In genomic region chr7:150516956-150517355, GRCh38 we compare ENCODE assay signal across 17 cellular contexts. TPM values are rescaled to one million over a fixed set of nuclear protein-coding genes. Genes with fewer than 3 reads are reported as not detected.
A peak's percentile ranks its signal among the peaks of the same experiment; 100 is the strongest.
DNase-seq lines count a peak whose midpoint lies in the region; ATAC-seq, FAIRE-seq and TF ChIP-seq lines count a peak whose summit lies in the region.
"Had no signal": no experiment of that assay in that cellular context is flagged by ENCODE, and none has a peak within 500 bp of the region (broad histone marks: within the 10 kb centered on the region; RNA-seq: fewer than 3 reads in every experiment).

No MANE protein-coding gene starts in this region.

- H3F3A ChIP-seq in smooth muscle cell (ENCODE audit: low read depth): no peaks in the 10 kb centered on the region

- FAIRE-seq in GM12891 (lab: Jason Lieb, UNC): no peak
- FAIRE-seq: H1 had no signal

- H3K27ac Mint-ChIP-seq in activated naive CD8-positive, alpha-beta T cell treated with anti-CD3 and anti-CD28 coated beads for 36 hours: peak overlapping the region; percentile 93
- H3K27ac Mint-ChIP-seq: B cell, neural progenitor cell had no signal

- H3K9me3 ChIP-seq in heart right ventricle (no peaks in the 10 kb centered on the region), mucosa of rectum (ENCODE audit: control insufficient read depth in 2 of 2, low read length in 2 of 2) (no peaks in the 10 kb centered on the region), smooth muscle cell (replicated peaks; ENCODE audit: low read depth) (no peaks in the 10 kb centered on the region)

- TF ChIP-seq POLR2A in GM12891 (IDR thresholded peaks at IDR 0.05; ENCODE audit: low read depth, low read length): no peak

- H3K4me3 ChIP-seq in heart right ventricle: peak overlapping the region; percentile 29 to 68 (median 56)
- peak overlapping the region; percentile 18 to 76 for H3K4me3 ChIP-seq in mucosa of rectum (ENCODE audit: low read length in 2 of 2)
- peak overlapping the region; percentile 31 for H3K4me3 ChIP-seq in urinary bladder (ENCODE audit: low read depth, low read length)
- H3K4me3 ChIP-seq in smooth muscle cell: no peak overlapping the region
- H3K4me3 ChIP-seq: neural progenitor cell had no signal

- H3K36me3 Mint-ChIP-seq in activated naive CD8-positive, alpha-beta T cell treated with anti-CD3 and anti-CD28 coated beads for 36 hours: peaks cover 22% of the 10 kb centered on the region
- H3K36me3 Mint-ChIP-seq: neural progenitor cell had no signal

- H3K9ac ChIP-seq in mucosa of rectum (ENCODE audit: low read depth in 1 of 2, low read length in 2 of 2) (no peak overlapping the region), smooth muscle cell (ENCODE audit: low read depth) (no peak overlapping the region)
- H3K9ac ChIP-seq: neural progenitor cell had no signal

- H3K4me2 ChIP-seq in smooth muscle cell: no peak overlapping the region
- H3K4me2 ChIP-seq: neural progenitor cell had no signal

- H3K27ac ChIP-seq in heart right ventricle (peak overlapping the region; percentile 27 to 95 (median 80)), mucosa of rectum (ENCODE audit: low read depth in 2 of 2, low read length in 2 of 2) (no peak overlapping the region), urinary bladder (ENCODE audit: low read depth) (no peak overlapping the region), smooth muscle cell (ENCODE audit: low read depth) (no peak overlapping the region)
- H3K27ac ChIP-seq: neural progenitor cell had no signal

- intact Hi-C loops in heart right ventricle (cut with DNase I): loop anchor here in 5 of 10 donors (2.0 to 10.0 kb wide), 10 partner anchors 35 to 238 kb away; partner anchors contain the start of genes GIMAP8 (in 5 of the 5), GIMAP4 (in 2 of the 5), GIMAP5 (in 1 of the 5) and GIMAP6 (in 1 of the 5)
- intact Hi-C loops in cardiac septum (cut with DNase I): loop anchor here (5.0 kb wide), 1 partner anchor 65 kb away; the partner anchor contains the start of gene GIMAP8

- TF ChIP-seq CTCF in heart right ventricle (IDR thresholded peaks at IDR 0.05) (no peak), smooth muscle cell (IDR thresholded peaks at IDR 0.05; ENCODE audit: borderline replicate concordance, insufficient read depth, poor library complexity, severe bottlenecking) (no peak)

- H3K36me3 ChIP-seq in heart right ventricle: peaks cover 0 to 26% (median 4%) of the 10 kb centered on the region in 9 donors
- peaks cover 6% of the 10 kb centered on the region in 2 donors for H3K36me3 ChIP-seq in mucosa of rectum (ENCODE audit: control insufficient read depth in 2 of 2, insufficient read depth in 2 of 2, low read length in 2 of 2)
- H3K36me3 ChIP-seq in urinary bladder (ENCODE audit: insufficient read depth): no peaks in the 10 kb centered on the region
- H3K36me3 ChIP-seq in smooth muscle cell (ENCODE audit: low read depth): no peaks in the 10 kb centered on the region
- H3K36me3 ChIP-seq: neural progenitor cell had no signal

- H3K27me3 Mint-ChIP-seq in activated naive CD8-positive, alpha-beta T cell treated with anti-CD3 and anti-CD28 coated beads for 36 hours: no peaks in the 10 kb centered on the region

- no peaks in the 10 kb centered on the region for H3K79me2 ChIP-seq in smooth muscle cell (ENCODE audit: low read depth)

- peaks cover under 1% of the 10 kb centered on the region for H3K9me3 Mint-ChIP-seq in activated naive CD8-positive, alpha-beta T cell treated with anti-CD3 and anti-CD28 coated beads for 36 hours
- H3K9me3 Mint-ChIP-seq: neural progenitor cell had no signal

- no peaks in the 10 kb centered on the region for H3K27me3 ChIP-seq in heart right ventricle
- H3K27me3 ChIP-seq in mucosa of rectum (ENCODE audit: control insufficient read depth in 2 of 2, insufficient read depth in 2 of 2, low read length in 2 of 2): no peaks in the 10 kb centered on the region
- no peaks in the 10 kb centered on the region for H3K27me3 ChIP-seq in smooth muscle cell (ENCODE audit: low read depth)

- peaks cover 44% of the 10 kb centered on the region for H3K4me1 Mint-ChIP-seq in activated naive CD8-positive, alpha-beta T cell treated with anti-CD3 and anti-CD28 coated beads for 36 hours
- H3K4me1 Mint-ChIP-seq: neural progenitor cell had no signal

- H3K4me1 ChIP-seq in heart right ventricle: peaks cover 0 to 29% (median 6%) of the 10 kb centered on the region in 9 donors
- peaks cover 0 to 4% of the 10 kb centered on the region in 2 donors for H3K4me1 ChIP-seq in mucosa of rectum (ENCODE audit: control insufficient read depth in 2 of 2, insufficient read depth in 2 of 2, low read length in 2 of 2)
- no peaks in the 10 kb centered on the region for H3K4me1 ChIP-seq in urinary bladder (ENCODE audit: insufficient read depth)
- no peaks in the 10 kb centered on the region for H3K4me1 ChIP-seq in smooth muscle cell (ENCODE audit: low read depth)
- H3K4me1 ChIP-seq: neural progenitor cell had no signal

- no peak for ATAC-seq in heart right ventricle
- no peak for ATAC-seq in GM21825 (IDR thresholded peaks at IDR 0.05; ENCODE audit: unreplicated experiment)

- no peak overlapping the region for H2AFZ ChIP-seq in smooth muscle cell (ENCODE audit: low read depth)
- H2AFZ ChIP-seq: neural progenitor cell had no signal

- peak overlapping the region; percentile 89 for H3K4me3 Mint-ChIP-seq in activated naive CD8-positive, alpha-beta T cell treated with anti-CD3 and anti-CD28 coated beads for 36 hours
- H3K4me3 Mint-ChIP-seq: B cell, neural progenitor cell had no signal

- H4K20me1 ChIP-seq in smooth muscle cell (ENCODE audit: low read depth): no peaks in the 10 kb centered on the region

- DNase-seq in heart right ventricle: no peak
- DNase-seq in cardiac septum (ENCODE audit: low spot score): no peak
- DNase-seq in activated naive CD8-positive, alpha-beta T cell treated with anti-CD3 and anti-CD28 coated beads for 36 hours: no peak
- no peak for DNase-seq in GM12891 (ENCODE audit: insufficient read length, low spot score)
- no peak for DNase-seq in smooth muscle cell (lab: John Stamatoyannopoulos, UW; ENCODE audit: unreplicated experiment)
- DNase-seq: activated CD4-positive, alpha-beta T cell treated with anti-CD3 and anti-CD28 coated beads for 48 hours; EL; foreskin melanocyte; kidney glomerular epithelial cell; NCI-H2171 had no signal

TF ChIP-seq in GM12891, 5 proteins besides CTCF, POLR2A, EP300 and RAD21:
- TF ChIP-seq POLR2AphosphoS5 (IDR thresholded peaks at IDR 0.05; ENCODE audit: low read depth, low read length): no peak
- TF ChIP-seq POU2F2 (IDR thresholded peaks at IDR 0.05; ENCODE audit: low read depth, low read length): no peak

RNA-seq across cellular contexts. Expression of gene GIMAP7, which starts 2.3 kb away (rescaled TPM):
- total RNA-seq in heart right ventricle: 10 to 100 TPM in 6 of 10 donors, 1 to 10 TPM in 4; 7.5 to 41.2 (median 19.6) TPM
- polyA plus RNA-seq in heart right ventricle: 10 to 100 TPM; 43.9 to 77.5 TPM
- total RNA-seq in cardiac septum: 13.0 TPM
- total RNA-seq in activated naive CD8-positive, alpha-beta T cell treated with anti-CD3 and anti-CD28 coated beads for 36 hours: 10 to 100 TPM; 36.1 to 37.9 TPM
- 16.2 TPM for total RNA-seq in urinary bladder
- polyA plus RNA-seq in urinary bladder: 33.2 TPM
- polyA plus RNA-seq in GM12891 (2012; ENCODE audit: low read depth, missing spikeins): 6.6 TPM
- not detected in 2 replicates for total RNA-seq in smooth muscle cell
- polyA plus RNA-seq in smooth muscle cell: not detected in 2 replicates
- total RNA-seq: H1, MCF 10A had no signal
- polyA plus RNA-seq: H1 had no signal

RNA-seq across cellular contexts. Expression of gene GIMAP4, which starts 50.2 kb away (rescaled TPM):
- 10 to 100 TPM; 19.7 to 68.6 (median 31.0) TPM for total RNA-seq in heart right ventricle
- 10 to 100 TPM; 39.0 to 50.8 TPM for polyA plus RNA-seq in heart right ventricle
- total RNA-seq in cardiac septum: 18.2 TPM
- 10 to 100 TPM; 72.0 to 72.7 TPM for total RNA-seq in activated naive CD8-positive, alpha-beta T cell treated with anti-CD3 and anti-CD28 coated beads for 36 hours
- 43.9 TPM for total RNA-seq in urinary bladder
- 41.1 TPM for polyA plus RNA-seq in urinary bladder
- 4.4 TPM for polyA plus RNA-seq in GM12891 (2012; ENCODE audit: low read depth, missing spikeins)
- not detected in 2 replicates for total RNA-seq in smooth muscle cell
- polyA plus RNA-seq in smooth muscle cell: not detected in 2 replicates
- total RNA-seq: MCF 10A had no signal

Comparison
In these comparisons a context has a peak if more than half of its experiments do, and no peak if none do; other contexts are left out.
1. H3K27ac ChIP-seq: peak in heart right ventricle (10 of 10); none in mucosa of rectum (0 of 2), urinary bladder (single experiment) and smooth muscle cell (single experiment).
2. RNA of gene GIMAP4, which starts 50.2 kb away (total RNA-seq): 72.0 to 72.7 TPM in activated naive CD8-positive, alpha-beta T cell treated with anti-CD3 and anti-CD28 coated beads for 36 hours, 43.9 TPM in urinary bladder (single experiment), 19.7 to 68.6 TPM in heart right ventricle and 18.2 TPM in cardiac septum (single experiment); not detected in smooth muscle cell; every median in the first group is over 10 times any median in the second.